Comparison of ENCODE assay signal across 9 cellular contexts in the genomic region with DNA sequence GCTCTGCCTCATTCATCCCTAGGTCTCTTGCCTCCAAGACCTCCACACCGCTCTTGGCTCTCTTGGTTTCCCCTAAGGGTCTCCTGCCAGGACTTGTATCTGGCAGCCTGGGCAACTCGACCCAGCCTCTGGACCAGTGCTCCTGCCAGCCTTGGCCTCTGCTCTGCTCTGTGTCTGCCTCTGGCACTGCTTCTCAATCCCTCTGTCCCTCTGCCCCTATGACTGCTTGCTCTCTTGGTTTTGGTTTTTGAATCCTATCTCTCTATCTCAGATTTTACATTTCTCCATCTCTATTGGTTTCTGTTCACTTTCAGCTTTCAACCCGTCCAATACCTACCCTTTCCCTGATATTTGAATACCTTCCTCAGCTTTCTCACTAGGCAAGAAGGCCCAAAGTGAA. TPM values are rescaled to one million over a fixed set of nuclear protein-coding genes. Genes with fewer than 3 reads are reported as not detected.
DNase-seq lines count a peak whose midpoint lies in the region; ATAC-seq and TF ChIP-seq lines count a peak whose summit lies in the region.
"Had no signal": no experiment of that assay in that cellular context is flagged by ENCODE, and none has a peak within 500 bp of the region (broad histone marks: within the 10 kb centered on the region; RNA-seq: fewer than 3 reads in every experiment).

No MANE protein-coding gene starts in this region.

- POLR2A ChIA-PET in T-cell (lab: Charles Lee) = interaction anchor here (0.5 to 0.9 kb wide), 6 partner anchors 9 to 424 kb away, joined by 3 to 4 read pairs (median 3); no protein-coding TSS in a partner anchor

- DNase-seq in T-cell (peak in 1 of 34 experiments; percentile 30), gastrocnemius medialis (no peak), AG08396 (ENCODE audit: low spot score) (no peak), H7 (no peak)
- DNase-seq in stimulated activated CD4-positive, alpha-beta T cell treated with anti-CD3 and anti-CD28 coated beads, Interleukin-1b, Interleukin-23, amount 100 ng/mL, for 48 hours = no peak
- DNase-seq: NCI-H526 had no signal

- H3K36me3 ChIP-seq in gastroesophageal sphincter = peaks cover 0 to 46% of the 10 kb centered on the region in 2 donors
- H3K36me3 ChIP-seq in gastrocnemius medialis = peaks cover 0 to 12% of the 10 kb centered on the region in 2 donors
- peaks cover under 1% of the 10 kb centered on the region for H3K36me3 ChIP-seq in H7 (replicated peaks; ENCODE audit: control insufficient read depth, insufficient read depth, low read length)

- H3K4me3 ChIP-seq in gastroesophageal sphincter (peak overlapping the region; percentile 19 to 99), gastrocnemius medialis (peak overlapping the region in 3 of 4 donors; percentile 13 to 35 (median 25)), H7 (ENCODE audit: insufficient read depth, low read depth, low read length) (no peak overlapping the region)

- peaks cover 78 to 82% (median 81%) of the 10 kb centered on the region in 3 donors for H3K4me1 Mint-ChIP-seq in T-cell

- H3K27me3 Mint-ChIP-seq in T-cell = no peaks in the 10 kb centered on the region

- CTCF ChIA-PET in T-cell (lab: Charles Lee) = interaction anchor here (0.6 to 3.5 kb wide), 5 partner anchors 13 to 1724 kb away, joined by 3 to 41 read pairs (median 7); partner anchors contain the start of gene COPZ1 (in 1 of the 2)

- intact Hi-C loops in gastrocnemius medialis (cut with DNase I; ENCODE audit: low total_unique reads) = no loop called here

- no peak for TF ChIP-seq CTCF in gastroesophageal sphincter (IDR thresholded peaks at IDR 0.05)
- TF ChIP-seq CTCF in gastrocnemius medialis (IDR thresholded peaks at IDR 0.05 in 4 of 5, conservative IDR thresholded peaks at IDR 0.05 in 1 of 5) = no peak

- ATAC-seq in GM18909 (IDR thresholded peaks at IDR 0.05; ENCODE audit: poor library complexity, unreplicated experiment) (peak; percentile 22), T-cell (replicated peaks in 1 of 4) (peak; percentile 13 to 41 (median 16)), gastroesophageal sphincter (no peak), gastrocnemius medialis (peak in 1 of 2 donors; percentile 44), GM19328 (IDR thresholded peaks at IDR 0.05; ENCODE audit: unreplicated experiment) (no peak)

- TF ChIP-seq EP300 in gastroesophageal sphincter (IDR thresholded peaks at IDR 0.05) = no peak

- H3K27ac ChIP-seq in gastroesophageal sphincter = peak overlapping the region; percentile 3 to 97 (median 86)
- peak overlapping the region; percentile 78 to 97 (median 88) for H3K27ac ChIP-seq in gastrocnemius medialis

- no peaks in the 10 kb centered on the region for H3K9me3 Mint-ChIP-seq in T-cell

- H3K4me1 ChIP-seq in gastroesophageal sphincter (peaks cover 0 to 100% (median 36%) of the 10 kb centered on the region in 3 donors), gastrocnemius medialis (peaks cover 43 to 45% of the 10 kb centered on the region in 2 donors)

- in situ Hi-C loops in gastrocnemius medialis (cut with MboI; ENCODE audit: low sequenced_read_pairs in 4 of 4) = no loop called here

- H3K27me3 ChIP-seq in gastroesophageal sphincter = no peaks in the 10 kb centered on the region
- H3K27me3 ChIP-seq in gastrocnemius medialis = no peaks in the 10 kb centered on the region
- no peaks in the 10 kb centered on the region; the same call in 1 of the 2 replicates for H3K27me3 ChIP-seq in H7 (ENCODE audit: control insufficient read depth, insufficient read depth, low read length)

- TF ChIP-seq POLR2A in gastroesophageal sphincter (IDR thresholded peaks at IDR 0.05) (no peak), gastrocnemius medialis (IDR thresholded peaks at IDR 0.05) (no peak)

- H3K36me3 Mint-ChIP-seq in T-cell = peaks cover 20% of the 10 kb centered on the region

- H3K4me3 Mint-ChIP-seq in T-cell = peak overlapping the region; percentile 75 to 81 (median 76)

- peak overlapping the region; percentile 96 to 97 for H3K27ac Mint-ChIP-seq in T-cell

- WGBS in gastroesophageal sphincter (ENCODE audit: low coverage in 1 of 2), 2 donors = 11 to 43% methylated on average over 2 to 3 of the region's 3 CpGs

- no peaks in the 10 kb centered on the region for H3K9me3 ChIP-seq in gastroesophageal sphincter
- no peaks in the 10 kb centered on the region for H3K9me3 ChIP-seq in gastrocnemius medialis

RNA-seq across cellular contexts. Expression of gene ITGA5, which starts 6.3 kb away (rescaled TPM):
- total RNA-seq in T-cell (100 to 1,000 TPM in 3 of 5 donors, 10 to 100 TPM in 2; 58.6 to 183 (median 169) TPM), gastroesophageal sphincter (100 to 1,000 TPM; 141 to 908 (median 220) TPM), gastrocnemius medialis (10 to 100 TPM; 26.5 to 34.1 (median 30.9) TPM)
- total RNA-seq in H7 (2014; rRNA removed; shearing (Covaris generic)) = 38.4 and 50.6 TPM in 2 replicates

RNA-seq across cellular contexts. Expression of gene ZNF385A, which starts 28.3 kb away (rescaled TPM):
- total RNA-seq in T-cell (1 to 10 TPM in 4 of 5 donors, under 1 TPM in 1; 0.90 to 2.7 (median 1.2) TPM), gastroesophageal sphincter (10 to 100 TPM in 3 of 4 donors, 1 to 10 TPM in 1; 7.5 to 28.0 (median 19.5) TPM), gastrocnemius medialis (10 to 100 TPM in 3 of 4 donors, 1 to 10 TPM in 1; 3.3 to 21.0 (median 18.3) TPM)
- 2.7 and 3.5 TPM in 2 replicates for total RNA-seq in H7 (2014; rRNA removed; shearing (Covaris generic))

RNA-seq across cellular contexts. Expression of gene GPR84, which starts 48.5 kb away (rescaled TPM):
- total RNA-seq in T-cell = not detected
- total RNA-seq in gastroesophageal sphincter = under 1 TPM in 1 of 4 donors, not detected in 3; 0.54 TPM
- under 1 TPM in 2 of 4 donors, not detected in 2; 0.49 to 0.51 TPM for total RNA-seq in gastrocnemius medialis
- total RNA-seq in H7 (2014; rRNA removed; shearing (Covaris generic)) = not detected in 2 replicates

Comparison
In these comparisons a context has a peak if more than half of its experiments do, and no peak if none do; other contexts are left out.
1. ATAC-seq: peak in GM18909 (single experiment) and T-cell (4 of 4); none in gastroesophageal sphincter (single experiment) and GM19328 (single experiment).